In the genomic region with DNA sequence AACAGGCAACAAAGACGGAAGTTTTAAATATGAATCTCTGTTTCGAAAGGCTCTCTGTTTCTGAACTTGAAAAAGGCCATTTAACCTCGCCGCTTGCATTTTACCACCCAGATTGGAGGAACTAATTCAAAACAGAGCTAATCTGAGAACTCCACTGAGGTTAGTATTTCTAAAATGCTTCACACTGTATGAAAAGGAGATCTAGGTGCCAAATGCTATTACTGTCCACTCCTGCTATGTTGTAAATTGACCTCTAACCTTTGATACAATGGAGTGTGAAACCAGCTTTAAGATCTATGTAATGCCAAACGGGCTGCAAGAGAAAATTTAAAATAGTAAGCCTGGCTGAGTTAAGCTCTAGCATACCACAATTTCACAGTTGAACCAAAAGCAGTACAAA, we compare ENCODE assay signal across 1 cellular context.
TF ChIP-seq lines count a peak whose summit lies in the region.

No MANE protein-coding gene starts in this region.

TF ChIP-seq in SK-N-SH, 30 proteins besides CTCF, POLR2A, EP300 and RAD21 (continued from another document):
- TF ChIP-seq, protein P1, sequence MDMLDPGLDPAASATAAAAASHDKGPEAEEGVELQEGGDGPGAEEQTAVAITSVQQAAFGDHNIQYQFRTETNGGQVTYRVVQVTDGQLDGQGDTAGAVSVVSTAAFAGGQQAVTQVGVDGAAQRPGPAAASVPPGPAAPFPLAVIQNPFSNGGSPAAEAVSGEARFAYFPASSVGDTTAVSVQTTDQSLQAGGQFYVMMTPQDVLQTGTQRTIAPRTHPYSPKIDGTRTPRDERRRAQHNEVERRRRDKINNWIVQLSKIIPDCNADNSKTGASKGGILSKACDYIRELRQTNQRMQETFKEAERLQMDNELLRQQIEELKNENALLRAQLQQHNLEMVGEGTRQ (IDR thresholded peaks at IDR 0.05; ENCODE audit: borderline replicate concordance, low read depth, low read length): no peak
- TF ChIP-seq, protein P2, sequence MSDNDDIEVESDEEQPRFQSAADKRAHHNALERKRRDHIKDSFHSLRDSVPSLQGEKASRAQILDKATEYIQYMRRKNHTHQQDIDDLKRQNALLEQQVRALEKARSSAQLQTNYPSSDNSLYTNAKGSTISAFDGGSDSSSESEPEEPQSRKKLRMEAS (IDR thresholded peaks at IDR 0.05; ENCODE audit: low read depth): no peak
- no peak for TF ChIP-seq FOXJ3 (CRISPR knock-in tag; IDR thresholded peaks at IDR 0.05)
- no peak for TF ChIP-seq MEF2A (IDR thresholded peaks at IDR 0.05; ENCODE audit: borderline replicate concordance, low read depth)
- TF ChIP-seq RFX5 (IDR thresholded peaks at IDR 0.05; ENCODE audit: low read length): no peak
- no peak for TF ChIP-seq SIN3A (IDR thresholded peaks at IDR 0.05; ENCODE audit: borderline replicate concordance, low read depth, low read length)
- TF ChIP-seq, protein P3, sequence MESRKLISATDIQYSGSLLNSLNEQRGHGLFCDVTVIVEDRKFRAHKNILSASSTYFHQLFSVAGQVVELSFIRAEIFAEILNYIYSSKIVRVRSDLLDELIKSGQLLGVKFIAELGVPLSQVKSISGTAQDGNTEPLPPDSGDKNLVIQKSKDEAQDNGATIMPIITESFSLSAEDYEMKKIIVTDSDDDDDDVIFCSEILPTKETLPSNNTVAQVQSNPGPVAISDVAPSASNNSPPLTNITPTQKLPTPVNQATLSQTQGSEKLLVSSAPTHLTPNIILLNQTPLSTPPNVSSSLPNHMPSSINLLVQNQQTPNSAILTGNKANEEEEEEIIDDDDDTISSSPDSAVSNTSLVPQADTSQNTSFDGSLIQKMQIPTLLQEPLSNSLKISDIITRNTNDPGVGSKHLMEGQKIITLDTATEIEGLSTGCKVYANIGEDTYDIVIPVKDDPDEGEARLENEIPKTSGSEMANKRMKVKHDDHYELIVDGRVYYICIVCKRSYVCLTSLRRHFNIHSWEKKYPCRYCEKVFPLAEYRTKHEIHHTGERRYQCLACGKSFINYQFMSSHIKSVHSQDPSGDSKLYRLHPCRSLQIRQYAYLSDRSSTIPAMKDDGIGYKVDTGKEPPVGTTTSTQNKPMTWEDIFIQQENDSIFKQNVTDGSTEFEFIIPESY (IDR thresholded peaks at IDR 0.05; ENCODE audit: borderline replicate concordance, low read depth): no peak
TF ChIP-seq in SK-N-SH: peak in this region for 0.
